Comparison of ENCODE assay signal across 15 cellular contexts in the genomic region with DNA sequence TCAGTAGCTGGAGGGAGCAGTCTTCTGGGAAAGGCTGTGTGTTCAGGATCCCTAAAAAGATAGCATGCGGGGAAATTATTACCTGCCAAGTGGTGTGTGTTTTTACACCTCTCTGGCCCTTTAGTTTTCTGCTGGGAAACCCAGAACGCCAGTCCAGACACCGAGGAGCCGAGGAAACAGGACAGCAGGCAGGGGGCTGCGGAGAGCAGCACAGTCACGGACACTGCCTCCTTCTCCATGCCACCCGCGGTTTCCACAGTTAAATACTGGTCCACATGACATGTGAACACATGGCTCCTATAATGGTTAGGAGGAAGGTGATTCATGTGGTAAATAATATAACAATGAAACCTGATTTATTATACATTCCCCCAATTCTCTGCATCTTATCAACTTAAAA. TPM values are rescaled to one million over a fixed set of nuclear protein-coding genes. Genes with fewer than 3 reads are reported as not detected.
A peak's percentile ranks its signal among the peaks of the same experiment; 100 is the strongest.
DNase-seq lines count a peak whose midpoint lies in the region; ATAC-seq, FAIRE-seq and TF ChIP-seq lines count a peak whose summit lies in the region.
"Had no signal": no experiment of that assay in that cellular context is flagged by ENCODE, and none has a peak within 500 bp of the region (broad histone marks: within the 10 kb centered on the region; RNA-seq: fewer than 3 reads in every experiment).

No MANE protein-coding gene starts in this region.

- no peak for TF ChIP-seq CTCF in neural progenitor cell (IDR thresholded peaks at IDR 0.05)

- no peaks in the 10 kb centered on the region for H3K27me3 Mint-ChIP-seq in activated naive CD4-positive, alpha-beta T cell treated with anti-CD3 and anti-CD28 coated beads, Interleukin-2, amount 10 ng/mL, durations not matched to agents 7 days and 5 days
- no peaks in the 10 kb centered on the region for H3K27me3 Mint-ChIP-seq in effector memory CD8-positive, alpha-beta T cell
- no peaks in the 10 kb centered on the region for H3K27me3 Mint-ChIP-seq in neural progenitor cell (ENCODE audit: insufficient read depth, low read depth)

- H2AFZ ChIP-seq in neural progenitor cell (replicated peaks) = no peak overlapping the region

- H3K36me3 Mint-ChIP-seq in activated naive CD4-positive, alpha-beta T cell treated with anti-CD3 and anti-CD28 coated beads, Interleukin-2, amount 10 ng/mL, durations not matched to agents 7 days and 5 days = peaks cover 70% of the 10 kb centered on the region
- H3K36me3 Mint-ChIP-seq in effector memory CD8-positive, alpha-beta T cell (ENCODE audit: insufficient read depth) = peaks cover 95% of the 10 kb centered on the region
- H3K36me3 Mint-ChIP-seq in neural progenitor cell = peaks cover 23% of the 10 kb centered on the region

- CTCF ChIA-PET in activated naive CD4-positive, alpha-beta T cell treated with anti-CD3 and anti-CD28 coated beads, Interleukin-2, amount 10 ng/mL, durations not matched to agents 7 days and 5 days (lab: Charles Lee) = no interaction called here

- H3K27ac ChIP-seq in neural progenitor cell = no peak overlapping the region
- H3K27ac ChIP-seq: gastroesophageal sphincter, ovary, upper lobe of left lung had no signal

- no peak overlapping the region for H3K4me2 ChIP-seq in neural progenitor cell

- H4K20me1 ChIP-seq in neural progenitor cell (ENCODE audit: low read depth) = no peaks in the 10 kb centered on the region

- peaks cover 12% of the 10 kb centered on the region for H3K36me3 ChIP-seq in neural progenitor cell
- H3K36me3 ChIP-seq: ovary had no signal

- H3K9me3 Mint-ChIP-seq in activated naive CD4-positive, alpha-beta T cell treated with anti-CD3 and anti-CD28 coated beads, Interleukin-2, amount 10 ng/mL, durations not matched to agents 7 days and 5 days = no peaks in the 10 kb centered on the region
- H3K9me3 Mint-ChIP-seq in effector memory CD8-positive, alpha-beta T cell = no peaks in the 10 kb centered on the region
- H3K9me3 Mint-ChIP-seq in neural progenitor cell = no peaks in the 10 kb centered on the region
- H3K9me3 Mint-ChIP-seq: mesothelial cell of epicardium had no signal

- H3K4me1 ChIP-seq in neural progenitor cell = no peaks in the 10 kb centered on the region
- H3K4me1 ChIP-seq: gastroesophageal sphincter had no signal

- no peak overlapping the region for H3K4me3 ChIP-seq in neural progenitor cell
- H3K4me3 ChIP-seq: gastroesophageal sphincter, ovary, upper lobe of left lung had no signal

- no peak overlapping the region for H3K4me3 Mint-ChIP-seq in activated naive CD4-positive, alpha-beta T cell treated with anti-CD3 and anti-CD28 coated beads, Interleukin-2, amount 10 ng/mL, durations not matched to agents 7 days and 5 days
- H3K4me3 Mint-ChIP-seq in effector memory CD8-positive, alpha-beta T cell = no peak overlapping the region
- no peak overlapping the region for H3K4me3 Mint-ChIP-seq in neural progenitor cell
- H3K4me3 Mint-ChIP-seq: mesothelial cell of epicardium had no signal

- H3K27ac Mint-ChIP-seq in activated naive CD4-positive, alpha-beta T cell treated with anti-CD3 and anti-CD28 coated beads, Interleukin-2, amount 10 ng/mL, durations not matched to agents 7 days and 5 days = peak overlapping the region; percentile 82
- peak overlapping the region; percentile 66 to 79 for H3K27ac Mint-ChIP-seq in effector memory CD8-positive, alpha-beta T cell
- no peak overlapping the region for H3K27ac Mint-ChIP-seq in neural progenitor cell
- H3K27ac Mint-ChIP-seq: mesothelial cell of epicardium had no signal

- FAIRE-seq in RCC 7860 (lab: Jason Lieb, UNC) = no peak

- H3K79me2 ChIP-seq in neural progenitor cell (ENCODE audit: low read depth) = no peaks in the 10 kb centered on the region

- no peak for ATAC-seq in effector memory CD8-positive, alpha-beta T cell (replicated peaks)
- ATAC-seq: gastroesophageal sphincter had no signal

- H3K9ac ChIP-seq in neural progenitor cell = no peak overlapping the region

- no peaks in the 10 kb centered on the region for H3K27me3 ChIP-seq in neural progenitor cell
- H3K27me3 ChIP-seq: gastroesophageal sphincter, ovary, upper lobe of left lung had no signal

- DNase-seq in activated naive CD4-positive, alpha-beta T cell treated with anti-CD3 and anti-CD28 coated beads, Interleukin-2, amount 10 ng/mL, durations not matched to agents 7 days and 5 days = no peak
- no peak for DNase-seq in activated naive CD4-positive, alpha-beta T cell treated with Interleukin-2 at 50 U/mL for 16 hours
- DNase-seq in RCC 7860 (ENCODE audit: low spot score) (peak; percentile 24), neural progenitor cell (ENCODE audit: low spot score) (peak; percentile 8), 8988T (no peak), GM03348 (ENCODE audit: low spot score) (no peak), MV-4-11 (lab: John Stamatoyannopoulos, UW) (no peak)
- DNase-seq in effector memory CD8-positive, alpha-beta T cell = no peak
- DNase-seq: central memory CD4-positive, alpha-beta T cell; NCI-H1930; NCI-H524 treated with DMSO at 0.1 percent for 48 hours; ovary; upper lobe of left lung had no signal

- H3K9me3 ChIP-seq in neural progenitor cell (ENCODE audit: low read depth) = no peaks in the 10 kb centered on the region
- H3K9me3 ChIP-seq: gastroesophageal sphincter, ovary, upper lobe of left lung had no signal

- peaks cover 3% of the 10 kb centered on the region for H3F3A ChIP-seq in neural progenitor cell (ENCODE audit: low read depth)

- peaks cover 50% of the 10 kb centered on the region for H3K4me1 Mint-ChIP-seq in activated naive CD4-positive, alpha-beta T cell treated with anti-CD3 and anti-CD28 coated beads, Interleukin-2, amount 10 ng/mL, durations not matched to agents 7 days and 5 days
- H3K4me1 Mint-ChIP-seq in effector memory CD8-positive, alpha-beta T cell (ENCODE audit: low read depth in 2 of 2) = peaks cover 12 to 21% of the 10 kb centered on the region in 2 donors
- H3K4me1 Mint-ChIP-seq in neural progenitor cell = no peaks in the 10 kb centered on the region
- H3K4me1 Mint-ChIP-seq: mesothelial cell of epicardium had no signal

RNA-seq across cellular contexts. Expression of gene CNOT11, which starts 20.4 kb away (rescaled TPM):
- total RNA-seq in neural progenitor cell (ENCODE audit: low replicate concordance) = 38.0 and 39.0 TPM in 2 replicates

RNA-seq across cellular contexts. Expression of gene RNF149, which starts 35.5 kb away (rescaled TPM):
- total RNA-seq in neural progenitor cell (ENCODE audit: low replicate concordance) = 28.1 and 35.0 TPM in 2 replicates

Comparison
In these comparisons a context has a peak if more than half of its experiments do, and no peak if none do; other contexts are left out.
1. DNase-seq: peak in RCC 7860 (single experiment) and neural progenitor cell (single experiment); none in activated naive CD4-positive, alpha-beta T cell treated with anti-CD3 and anti-CD28 coated beads, Interleukin-2, amount 10 ng/mL, durations not matched to agents 7 days and 5 days (single experiment), activated naive CD4-positive, alpha-beta T cell treated with Interleukin-2 at 50 U/mL for 16 hours (single experiment), effector memory CD8-positive, alpha-beta T cell (0 of 3), 8988T (single experiment), GM03348 (single experiment) and MV-4-11 (single experiment).